Comparison of ENCODE assay signal across 1 cellular context in genomic region chr5:69234457-69235268, GRCh38.
A peak's percentile ranks its signal among the peaks of the same experiment; 100 is the strongest.
TF ChIP-seq lines count a peak whose summit lies in the region.

Gene CDK7, plus strand, starts transcription at chr5:69234886. Its CDS starts 90 bp downstream, at chr5:69234976.

TF ChIP-seq in HepG2, 621 proteins besides CTCF, POLR2A, EP300 and RAD21 (continued from another document and continues in another):
- TF ChIP-seq HNF1A (IDR thresholded peaks at IDR 0.05; ENCODE audit: low read depth) (no peak), HNF1A (CRISPR knock-in tag; IDR thresholded peaks at IDR 0.05; ENCODE audit: borderline replicate concordance) (peak; percentile 41; the same call in 1 of the 2 replicates), RFXAP (CRISPR knock-in tag; IDR thresholded peaks at IDR 0.05; ENCODE audit: borderline replicate concordance) (0 out of 2 replicates have a peak, but pooled peaks have one; percentile 23), TEAD3 (CRISPR knock-in tag; optimal IDR thresholded peaks at IDR 0.05; ENCODE audit: borderline replicate concordance) (peak; percentile 71), RFX1 (IDR thresholded peaks at IDR 0.05) (peak; percentile 76), TSC22D2 (CRISPR knock-in tag; IDR thresholded peaks at IDR 0.05; ENCODE audit: borderline replicate concordance) (0 out of 2 replicates have a peak, but pooled peaks have one; percentile 42), ZKSCAN8 (CRISPR knock-in tag; IDR thresholded peaks at IDR 0.05; ENCODE audit: borderline replicate concordance) (0 out of 2 replicates have a peak, but pooled peaks have one; percentile 48), ZNF644 (CRISPR knock-in tag; IDR thresholded peaks at IDR 0.05; ENCODE audit: low read depth) (0 out of 2 replicates have a peak, but pooled peaks have one; percentile 10), THAP9 (CRISPR knock-in tag; IDR thresholded peaks at IDR 0.05; ENCODE audit: borderline replicate concordance) (peak; percentile 93), ZMAT3 (CRISPR knock-in tag; conservative IDR thresholded peaks at IDR 0.05) (peak; percentile 50; the same call in 1 of the 2 replicates), ZNF703 (CRISPR knock-in tag; IDR thresholded peaks at IDR 0.05; ENCODE audit: borderline replicate concordance) (no peak), TAF1 (CRISPR knock-in tag; IDR thresholded peaks at IDR 0.05) (peak; percentile 72), RBFOX2 (IDR thresholded peaks at IDR 0.05; ENCODE audit: low read depth, low read length) (peak; percentile 70), ZNF562 (CRISPR knock-in tag; IDR thresholded peaks at IDR 0.05; ENCODE audit: borderline replicate concordance) (no peak), YEATS4 (CRISPR knock-in tag; IDR thresholded peaks at IDR 0.05; ENCODE audit: borderline replicate concordance) (peak; percentile 34; the same call in 1 of the 2 replicates), ZBTB25 (CRISPR knock-in tag; IDR thresholded peaks at IDR 0.05) (peak; percentile 55; the same call in 1 of the 2 replicates), SOX13 (IDR thresholded peaks at IDR 0.05) (no peak), SOX13 (CRISPR knock-in tag; conservative IDR thresholded peaks at IDR 0.05 in 1 of 2, IDR thresholded peaks at IDR 0.05 in 1 of 2) (peak in 1 of 2 experiments; percentile 51; a peak in 2 of 4 replicates), ZBTB7B (CRISPR knock-in tag; IDR thresholded peaks at IDR 0.05) (no peak), ELF4 (CRISPR knock-in tag; IDR thresholded peaks at IDR 0.05; ENCODE audit: borderline replicate concordance) (no peak; the same call in 1 of the 2 replicates), ZNF891 (CRISPR knock-in tag; IDR thresholded peaks at IDR 0.05) (peak; percentile 89), SP1 (IDR thresholded peaks at IDR 0.05) (no peak), SP1 (CRISPR knock-in tag; IDR thresholded peaks at IDR 0.05) (peak; percentile 81; the same call in 1 of the 2 replicates), FOXA3 (CRISPR knock-in tag; IDR thresholded peaks at IDR 0.05) (peak; percentile 28; the same call in 1 of the 2 replicates), MEIS2 (CRISPR knock-in tag; IDR thresholded peaks at IDR 0.05) (0 out of 2 replicates have a peak, but pooled peaks have one; percentile 35), GMEB1 (CRISPR knock-in tag; IDR thresholded peaks at IDR 0.05; ENCODE audit: borderline replicate concordance) (peak; percentile 63), CREB1 (IDR thresholded peaks at IDR 0.05) (peak; percentile 78), CREB1 (CRISPR knock-in tag; IDR thresholded peaks at IDR 0.05) (peak; percentile 59; the same call in 1 of the 2 replicates), NCOA2 (CRISPR knock-in tag; IDR thresholded peaks at IDR 0.05) (peak; percentile 30; the same call in 1 of the 2 replicates), ZSCAN9 (CRISPR knock-in tag; IDR thresholded peaks at IDR 0.05; ENCODE audit: borderline replicate concordance) (no peak; the same call in 1 of the 2 replicates), MAF1 (CRISPR knock-in tag; IDR thresholded peaks at IDR 0.05; ENCODE audit: borderline replicate concordance) (no peak), BHLHE40 (IDR thresholded peaks at IDR 0.05; ENCODE audit: low read length) (peak; percentile 92), SOX6 (IDR thresholded peaks at IDR 0.05) (no peak), SOX6 (CRISPR knock-in tag; IDR thresholded peaks at IDR 0.05) (peak; percentile 33; the same call in 1 of the 2 replicates), RORA (CRISPR knock-in tag; IDR thresholded peaks at IDR 0.05) (no peak), ZNF768 (CRISPR knock-in tag; IDR thresholded peaks at IDR 0.05) (peak; percentile 50; the same call in 1 of the 2 replicates), RXRB (CRISPR knock-in tag; IDR thresholded peaks at IDR 0.05; ENCODE audit: borderline replicate concordance) (peak; percentile 52; the same call in 1 of the 2 replicates), ZC3H4 (CRISPR knock-in tag; IDR thresholded peaks at IDR 0.05; ENCODE audit: borderline replicate concordance) (no peak), YY1 (IDR thresholded peaks at IDR 0.05; ENCODE audit: insufficient read depth, insufficient replicate concordance, low read depth, low read length) (peak; percentile 91), NR2F1 (CRISPR knock-in tag; IDR thresholded peaks at IDR 0.05) (no peak), HES4 (CRISPR knock-in tag; IDR thresholded peaks at IDR 0.05; ENCODE audit: borderline replicate concordance) (no peak; the same call in 1 of the 2 replicates), YEATS2 (CRISPR knock-in tag; IDR thresholded peaks at IDR 0.05; ENCODE audit: borderline replicate concordance) (peak; percentile 89), GABPA (IDR thresholded peaks at IDR 0.05; ENCODE audit: low read depth, low read length) (peak; percentile 76), GABPA (CRISPR knock-in tag; IDR thresholded peaks at IDR 0.05; ENCODE audit: low read depth) (peak; percentile 92), HOXA3 (CRISPR knock-in tag; IDR thresholded peaks at IDR 0.05) (peak; percentile 69)
- TF ChIP-seq, protein P1, sequence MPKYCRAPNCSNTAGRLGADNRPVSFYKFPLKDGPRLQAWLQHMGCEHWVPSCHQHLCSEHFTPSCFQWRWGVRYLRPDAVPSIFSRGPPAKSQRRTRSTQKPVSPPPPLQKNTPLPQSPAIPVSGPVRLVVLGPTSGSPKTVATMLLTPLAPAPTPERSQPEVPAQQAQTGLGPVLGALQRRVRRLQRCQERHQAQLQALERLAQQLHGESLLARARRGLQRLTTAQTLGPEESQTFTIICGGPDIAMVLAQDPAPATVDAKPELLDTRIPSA (CRISPR knock-in tag; IDR thresholded peaks at IDR 0.05; ENCODE audit: borderline replicate concordance), result 0 out of 2 replicates have a peak, but pooled peaks have one; percentile 55
- TF ChIP-seq, protein P2, sequence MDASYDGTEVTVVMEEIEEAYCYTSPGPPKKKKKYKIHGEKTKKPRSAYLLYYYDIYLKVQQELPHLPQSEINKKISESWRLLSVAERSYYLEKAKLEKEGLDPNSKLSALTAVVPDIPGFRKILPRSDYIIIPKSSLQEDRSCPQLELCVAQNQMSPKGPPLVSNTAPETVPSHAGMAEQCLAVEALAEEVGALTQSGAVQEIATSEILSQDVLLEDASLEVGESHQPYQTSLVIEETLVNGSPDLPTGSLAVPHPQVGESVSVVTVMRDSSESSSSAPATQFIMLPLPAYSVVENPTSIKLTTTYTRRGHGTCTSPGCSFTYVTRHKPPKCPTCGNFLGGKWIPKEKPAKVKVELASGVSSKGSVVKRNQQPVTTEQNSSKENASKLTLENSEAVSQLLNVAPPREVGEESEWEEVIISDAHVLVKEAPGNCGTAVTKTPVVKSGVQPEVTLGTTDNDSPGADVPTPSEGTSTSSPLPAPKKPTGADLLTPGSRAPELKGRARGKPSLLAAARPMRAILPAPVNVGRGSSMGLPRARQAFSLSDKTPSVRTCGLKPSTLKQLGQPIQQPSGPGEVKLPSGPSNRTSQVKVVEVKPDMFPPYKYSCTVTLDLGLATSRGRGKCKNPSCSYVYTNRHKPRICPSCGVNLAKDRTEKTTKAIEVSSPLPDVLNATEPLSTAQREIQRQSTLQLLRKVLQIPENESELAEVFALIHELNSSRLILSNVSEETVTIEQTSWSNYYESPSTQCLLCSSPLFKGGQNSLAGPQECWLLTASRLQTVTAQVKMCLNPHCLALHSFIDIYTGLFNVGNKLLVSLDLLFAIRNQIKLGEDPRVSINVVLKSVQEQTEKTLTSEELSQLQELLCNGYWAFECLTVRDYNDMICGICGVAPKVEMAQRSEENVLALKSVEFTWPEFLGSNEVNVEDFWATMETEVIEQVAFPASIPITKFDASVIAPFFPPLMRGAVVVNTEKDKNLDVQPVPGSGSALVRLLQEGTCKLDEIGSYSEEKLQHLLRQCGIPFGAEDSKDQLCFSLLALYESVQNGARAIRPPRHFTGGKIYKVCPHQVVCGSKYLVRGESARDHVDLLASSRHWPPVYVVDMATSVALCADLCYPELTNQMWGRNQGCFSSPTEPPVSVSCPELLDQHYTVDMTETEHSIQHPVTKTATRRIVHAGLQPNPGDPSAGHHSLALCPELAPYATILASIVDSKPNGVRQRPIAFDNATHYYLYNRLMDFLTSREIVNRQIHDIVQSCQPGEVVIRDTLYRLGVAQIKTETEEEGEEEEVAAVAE (CRISPR knock-in tag; IDR thresholded peaks at IDR 0.05; ENCODE audit: borderline replicate concordance), result 0 out of 2 replicates have a peak, but pooled peaks have one; percentile 43
- TF ChIP-seq, protein P3, sequence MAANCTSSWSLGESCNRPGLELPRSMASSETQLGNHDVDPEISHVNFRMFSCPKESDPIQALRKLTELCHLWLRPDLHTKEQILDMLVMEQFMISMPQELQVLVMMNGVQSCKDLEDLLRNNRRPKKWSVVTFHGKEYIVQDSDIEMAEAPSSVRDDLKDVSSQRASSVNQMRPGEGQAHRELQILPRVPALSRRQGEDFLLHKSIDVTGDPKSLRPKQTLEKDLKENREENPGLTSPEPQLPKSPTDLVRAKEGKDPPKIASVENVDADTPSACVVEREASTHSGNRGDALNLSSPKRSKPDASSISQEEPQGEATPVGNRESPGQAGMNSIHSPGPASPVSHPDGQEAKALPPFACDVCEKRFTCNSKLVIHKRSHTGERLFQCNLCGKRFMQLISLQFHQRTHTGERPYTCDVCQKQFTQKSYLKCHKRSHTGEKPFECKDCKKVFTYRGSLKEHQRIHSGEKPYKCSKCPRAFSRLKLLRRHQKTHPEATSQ (CRISPR knock-in tag; IDR thresholded peaks at IDR 0.05; ENCODE audit: borderline replicate concordance), result peak; percentile 80; the same call in 1 of the 2 replicates
- TF ChIP-seq, protein P4, sequence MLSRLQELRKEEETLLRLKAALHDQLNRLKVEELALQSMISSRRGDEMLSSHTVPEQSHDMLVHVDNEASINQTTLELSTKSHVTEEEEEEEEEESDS (CRISPR knock-in tag; IDR thresholded peaks at IDR 0.05; ENCODE audit: borderline replicate concordance), result peak; percentile 70; the same call in 1 of the 2 replicates
